ENCODE assay signal across 8 cellular contexts in genomic region chr1:168084396-168085231, GRCh38. TPM values are rescaled to one million over a fixed set of nuclear protein-coding genes. Genes with fewer than 3 reads are reported as not detected.
DNase-seq lines count a peak whose midpoint lies in the region; ATAC-seq and TF ChIP-seq lines count a peak whose summit lies in the region.

No MANE protein-coding gene starts in this region.

- no peak overlapping the region for H3K4me3 Mint-ChIP-seq in activated naive CD8-positive, alpha-beta T cell treated with anti-CD3 and anti-CD28 coated beads, Interleukin-2, amount 10 ng/mL, durations not matched to agents 7 days and 5 days

- no peaks in the 10 kb centered on the region for H3K27me3 ChIP-seq in right atrium auricular region

- H3K27me3 Mint-ChIP-seq in activated naive CD8-positive, alpha-beta T cell treated with anti-CD3 and anti-CD28 coated beads, Interleukin-2, amount 10 ng/mL, durations not matched to agents 7 days and 5 days: peaks cover 2% of the 10 kb centered on the region

- H3K36me3 ChIP-seq in right atrium auricular region: no peaks in the 10 kb centered on the region

- TF ChIP-seq CTCF in GM12864 (IDR thresholded peaks at IDR 0.05; ENCODE audit: low read depth, low read length, missing control alignments): peak; percentile 95
- TF ChIP-seq CTCF in right atrium auricular region (IDR thresholded peaks at IDR 0.05): peak; percentile 74 to 90

- peak; percentile 10 for DNase-seq in GM12864 (ENCODE audit: low read depth)
- peak; percentile 14 for DNase-seq in SW480 (ENCODE audit: low spot score)
- peak; percentile 78 for DNase-seq in activated naive CD8-positive, alpha-beta T cell treated with anti-CD3 and anti-CD28 coated beads, Interleukin-2, amount 10 ng/mL, durations not matched to agents 7 days and 5 days
- DNase-seq in right atrium auricular region (ENCODE audit: low spot score): peak; percentile 79
- peak; percentile 40 to 68 (median 47) for DNase-seq in stimulated activated CD4-positive, alpha-beta T cell treated with anti-CD3 and anti-CD28 coated beads, Interleukin-12 subunit alpha, Interleukin-12 subunit beta, amount 100 ng/mL, for 48 hours (ENCODE audit: low read depth in 2 of 3, low spot score in 1 of 3)

- peak; percentile 60 for ATAC-seq in HG03378 (IDR thresholded peaks at IDR 0.05; ENCODE audit: unreplicated experiment)
- peak; percentile 68 for ATAC-seq in activated naive CD8-positive, alpha-beta T cell treated with anti-CD3 and anti-CD28 coated beads, Interleukin-2, amount 10 ng/mL, durations not matched to agents 7 days and 5 days (ENCODE audit: low read depth)
- no peak for ATAC-seq in GM18861 (IDR thresholded peaks at IDR 0.05; ENCODE audit: unreplicated experiment)
- no peak for ATAC-seq in GM19035 (IDR thresholded peaks at IDR 0.05; ENCODE audit: unreplicated experiment)

- no peak overlapping the region for H3K27ac Mint-ChIP-seq in activated naive CD8-positive, alpha-beta T cell treated with anti-CD3 and anti-CD28 coated beads, Interleukin-2, amount 10 ng/mL, durations not matched to agents 7 days and 5 days

- H3K9me3 Mint-ChIP-seq in activated naive CD8-positive, alpha-beta T cell treated with anti-CD3 and anti-CD28 coated beads, Interleukin-2, amount 10 ng/mL, durations not matched to agents 7 days and 5 days: no peaks in the 10 kb centered on the region

- peaks cover 7% of the 10 kb centered on the region for H3K4me1 Mint-ChIP-seq in activated naive CD8-positive, alpha-beta T cell treated with anti-CD3 and anti-CD28 coated beads, Interleukin-2, amount 10 ng/mL, durations not matched to agents 7 days and 5 days

- POLR2A ChIA-PET in activated naive CD8-positive, alpha-beta T cell treated with anti-CD3 and anti-CD28 coated beads, Interleukin-2, amount 10 ng/mL, durations not matched to agents 7 days and 5 days (lab: Charles Lee): interaction anchor here (0.6 to 0.7 kb wide), 2 partner anchors 26 to 154 kb away, joined by 3 read pairs; no protein-coding TSS in a partner anchor

- H3K9me3 ChIP-seq in right atrium auricular region: no peaks in the 10 kb centered on the region

- peaks cover 0 to 49% of the 10 kb centered on the region in 2 donors for H3K4me1 ChIP-seq in right atrium auricular region

- H3K27ac ChIP-seq in right atrium auricular region: peak overlapping the region; percentile 47 to 59

- no peaks in the 10 kb centered on the region for H3K36me3 Mint-ChIP-seq in activated naive CD8-positive, alpha-beta T cell treated with anti-CD3 and anti-CD28 coated beads, Interleukin-2, amount 10 ng/mL, durations not matched to agents 7 days and 5 days

- no peak overlapping the region for H3K4me3 ChIP-seq in GM12864 (ENCODE audit: low read depth, low read length)
- peak overlapping the region in 1 of 2 donors; percentile 7 for H3K4me3 ChIP-seq in right atrium auricular region

RNA-seq across cellular contexts. Expression of gene GPR161, which starts 52.1 kb away (rescaled TPM):
- total RNA-seq in activated naive CD8-positive, alpha-beta T cell treated with anti-CD3 and anti-CD28 coated beads, Interleukin-2, amount 10 ng/mL, durations not matched to agents 7 days and 5 days: under 1 TPM in 1 of 2 experiments, not detected in 1; 0.20 TPM
- 1 to 10 TPM; 2.9 to 3.2 TPM for total RNA-seq in right atrium auricular region

Comparison
In these comparisons a context has a peak if more than half of its experiments do, and no peak if none do; other contexts are left out.
1. DNase-seq: peak in every context shown above with its lines; median percentile 79 in right atrium auricular region; 78 in activated naive CD8-positive, alpha-beta T cell treated with anti-CD3 and anti-CD28 coated beads, Interleukin-2, amount 10 ng/mL, durations not matched to agents 7 days and 5 days; 47 in stimulated activated CD4-positive, alpha-beta T cell treated with anti-CD3 and anti-CD28 coated beads, Interleukin-12 subunit alpha, Interleukin-12 subunit beta, amount 100 ng/mL, for 48 hours; 14 in SW480; 10 in GM12864.
2. ATAC-seq: peak in HG03378 (single experiment) and activated naive CD8-positive, alpha-beta T cell treated with anti-CD3 and anti-CD28 coated beads, Interleukin-2, amount 10 ng/mL, durations not matched to agents 7 days and 5 days (single experiment); none in GM18861 (single experiment) and GM19035 (single experiment).